ENCODE assay signal across 17 cellular contexts in the genomic region with DNA sequence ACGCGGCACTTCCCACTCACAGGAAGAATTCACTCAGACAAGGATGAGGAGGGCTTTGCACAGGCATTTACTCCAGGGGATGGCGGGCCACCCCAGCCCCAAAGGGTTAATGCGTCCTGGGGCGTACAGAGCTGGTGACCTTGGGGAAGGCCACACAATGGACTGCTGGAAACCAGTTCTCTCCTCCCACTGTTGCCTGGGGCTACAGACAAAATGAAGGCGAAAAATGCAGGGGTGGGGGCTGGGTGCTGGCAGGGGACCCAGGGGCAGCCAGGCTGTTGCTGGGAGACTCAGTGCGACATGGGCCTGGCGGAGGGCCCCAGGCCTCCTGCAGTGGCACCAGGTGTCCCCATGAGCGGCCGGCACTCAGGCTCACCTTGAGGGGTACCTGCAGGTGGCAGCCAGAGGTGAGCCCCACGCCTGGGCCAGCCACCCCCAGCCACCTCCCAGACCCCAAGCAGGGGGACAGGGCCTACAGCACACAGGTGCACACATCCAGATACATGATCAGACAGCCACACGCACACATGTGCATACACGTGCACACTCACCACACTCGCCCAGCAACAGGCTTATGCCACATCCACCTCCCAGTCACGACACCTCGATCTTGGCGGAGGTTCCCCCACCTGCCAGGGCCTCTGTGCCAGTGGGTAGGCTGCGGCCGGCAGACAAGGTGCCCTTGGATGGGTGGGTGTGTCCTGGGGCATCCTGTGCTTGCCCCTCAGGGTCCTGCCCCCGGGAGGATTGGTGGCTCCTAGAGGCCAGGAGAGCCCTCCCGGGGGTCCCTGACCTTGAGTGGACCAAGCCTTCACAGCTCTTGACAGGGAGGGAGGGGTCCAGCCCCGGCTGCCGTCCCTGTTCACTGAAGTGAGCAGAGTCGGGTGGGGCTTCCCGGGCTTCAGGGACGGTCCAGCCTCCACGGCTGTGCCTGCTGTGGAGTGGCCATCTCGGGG. TPM values are rescaled to one million over a fixed set of nuclear protein-coding genes. Genes with fewer than 3 reads are reported as not detected.
A peak's percentile ranks its signal among the peaks of the same experiment; 100 is the strongest.
DNase-seq lines count a peak whose midpoint lies in the region; ATAC-seq, FAIRE-seq and TF ChIP-seq lines count a peak whose summit lies in the region.
"Had no signal": no experiment of that assay in that cellular context is flagged by ENCODE, and none has a peak within 500 bp of the region (broad histone marks: within the 10 kb centered on the region; RNA-seq: fewer than 3 reads in every experiment).

No MANE protein-coding gene starts in this region.

- no peaks in the 10 kb centered on the region for H3K36me3 Mint-ChIP-seq in stimulated activated effector memory CD8-positive, alpha-beta T cell treated with anti-CD3 and anti-CD28 coated beads, Interleukin-12 subunit alpha, Interleukin-12 subunit beta, amount 100 ng/mL, for 72 hours

- H2BK120ac ChIP-seq in H1 (replicated peaks; ENCODE audit: low read depth, low read length) = no peak overlapping the region

- no peaks in the 10 kb centered on the region for H3K79me1 ChIP-seq in H1 (ENCODE audit: low read depth, low read length)

- H3K4me2 ChIP-seq in H1 (ENCODE audit: insufficient read depth in 1 of 2, low read depth in 2 of 2, low read length in 2 of 2) = peak overlapping the region in 1 of 2 experiments; percentile 10; a peak in 1 of 4 replicates

- no peak overlapping the region for H4K5ac ChIP-seq in H1 (ENCODE audit: insufficient read length, low read depth, low read length)

- TF ChIP-seq CTCF in H1 (IDR thresholded peaks at IDR 0.05; ENCODE audit: control extremely low read depth in 1 of 3, insufficient read depth in 1 of 3, low read depth in 1 of 3, low read length in 3 of 3) (no peak), pancreas (IDR thresholded peaks at IDR 0.05) (no peak)

- H3K9ac ChIP-seq in H1 (replicated peaks in 1 of 4; ENCODE audit: extremely low read depth in 1 of 4, low read depth in 3 of 4, low read length in 3 of 4) = no peak overlapping the region
- H3K9ac ChIP-seq: parathyroid adenoma had no signal

- no peaks in the 10 kb centered on the region for H3K4me1 Mint-ChIP-seq in stimulated activated effector memory CD8-positive, alpha-beta T cell treated with anti-CD3 and anti-CD28 coated beads, Interleukin-12 subunit alpha, Interleukin-12 subunit beta, amount 100 ng/mL, for 72 hours
- H3K4me1 Mint-ChIP-seq: activated CD4-positive, alpha-beta T cell treated with anti-CD3 and anti-CD28 coated beads, Interleukin-2, amount 10 ng/mL, durations not matched to agents 7 days and 5 days had no signal

- H2BK20ac ChIP-seq in H1 (ENCODE audit: low read length) = peak overlapping the region; percentile 90

- H2AK5ac ChIP-seq in H1 (ENCODE audit: low read depth, low read length) = peak overlapping the region; percentile 83; the same call in 1 of the 2 replicates

- 0 out of 2 replicates have a peak overlapping the region, but pooled peaks have one; percentile 46 for H4K8ac ChIP-seq in H1 (ENCODE audit: extremely low read depth, insufficient read depth, low read length)

- no peak overlapping the region for H3K27ac Mint-ChIP-seq in stimulated activated effector memory CD8-positive, alpha-beta T cell treated with anti-CD3 and anti-CD28 coated beads, Interleukin-12 subunit alpha, Interleukin-12 subunit beta, amount 100 ng/mL, for 72 hours
- H3K27ac Mint-ChIP-seq: activated CD4-positive, alpha-beta T cell treated with anti-CD3 and anti-CD28 coated beads, Interleukin-2, amount 10 ng/mL, durations not matched to agents 7 days and 5 days; T-helper 1 cell treated with Interleukin-12 subunit alpha and Interleukin-12 subunit beta and Interleukin-4 antibody, amounts not matched to agents 30 μg/mL and 1 μg/mL, for 36 hours had no signal

- peak; percentile 76 to 87 (median 82) for ATAC-seq in pancreas
- ATAC-seq in stimulated activated effector memory CD8-positive, alpha-beta T cell treated with anti-CD3 and anti-CD28 coated beads, Interleukin-12 subunit alpha, Interleukin-12 subunit beta, amount 100 ng/mL, for 72 hours = no peak
- no peak for ATAC-seq in GM21825 (IDR thresholded peaks at IDR 0.05; ENCODE audit: unreplicated experiment)
- no peak for ATAC-seq in HG03108 (IDR thresholded peaks at IDR 0.05; ENCODE audit: unreplicated experiment)

- FAIRE-seq in H1 (lab: Jason Lieb, UNC) (no peak), pancreas (lab: Jason Lieb, UNC) (no peak)

- H2BK5ac ChIP-seq in H1 (ENCODE audit: low read depth, low read length) = peak overlapping the region; percentile 39; the same call in 1 of the 2 replicates

- peak overlapping the region; percentile 87; the same call in 1 of the 2 replicates for H3K18ac ChIP-seq in H1 (ENCODE audit: extremely low read depth, low read length)

- H3K4me1 ChIP-seq in H1 (replicated peaks in 1 of 4; ENCODE audit: control insufficient read depth in 3 of 4, insufficient read depth in 4 of 4, low read length in 3 of 4) = peaks cover 0 to 22% (median 11%) of the 10 kb centered on the region in 4 experiments; a peak in 6 of 7 replicates
- peaks cover 0 to 9% (median 7%) of the 10 kb centered on the region in 3 donors for H3K4me1 ChIP-seq in pancreas
- H3K4me1 ChIP-seq: parathyroid adenoma, Peyer's patch, upper lobe of left lung had no signal

- H3K56ac ChIP-seq in H1 (replicated peaks; ENCODE audit: insufficient read length, low read depth, low read length) = no peak overlapping the region

- H3K4me3 ChIP-seq in H1 (ENCODE audit: extremely low read depth in 1 of 4, insufficient read depth in 2 of 4, low read depth in 3 of 4, low read length in 4 of 4) = no peak overlapping the region
- no peak overlapping the region for H3K4me3 ChIP-seq in pancreas
- H3K4me3 ChIP-seq: Peyer's patch, upper lobe of left lung had no signal

- H3K27ac ChIP-seq in H1 (ENCODE audit: low read depth, low read length) = no peak overlapping the region
- H3K27ac ChIP-seq in pancreas = peak overlapping the region; percentile 58 to 68 (median 64)
- H3K27ac ChIP-seq: parathyroid adenoma, Peyer's patch, upper lobe of left lung had no signal

- peak overlapping the region; percentile 65 for H4K91ac ChIP-seq in H1 (replicated peaks; ENCODE audit: insufficient read length, low read length)

- no peak overlapping the region for H3K4me3 Mint-ChIP-seq in stimulated activated effector memory CD8-positive, alpha-beta T cell treated with anti-CD3 and anti-CD28 coated beads, Interleukin-12 subunit alpha, Interleukin-12 subunit beta, amount 100 ng/mL, for 72 hours
- H3K4me3 Mint-ChIP-seq: activated CD4-positive, alpha-beta T cell treated with anti-CD3 and anti-CD28 coated beads, Interleukin-2, amount 10 ng/mL, durations not matched to agents 7 days and 5 days; T-helper 1 cell treated with Interleukin-12 subunit alpha and Interleukin-12 subunit beta and Interleukin-4 antibody, amounts not matched to agents 30 μg/mL and 1 μg/mL, for 36 hours had no signal

- peak overlapping the region; percentile 81; the same call in 1 of the 2 replicates for H2BK12ac ChIP-seq in H1 (ENCODE audit: low read depth, low read length)

- peak; percentile 77 for DNase-seq in ELF-1 (ENCODE audit: low read depth, low spot score)
- peak in 2 of 3 experiments; percentile 81 to 91 for DNase-seq in NCI-H1417 (lab: John Stamatoyannopoulos, UW)
- peak in 1 of 2 experiments; percentile 45 for DNase-seq in H1 (ENCODE audit: low read depth in 1 of 2, low spot score in 2 of 2)
- peak; percentile 48 to 85 (median 73) for DNase-seq in pancreas
- DNase-seq in stimulated activated effector memory CD8-positive, alpha-beta T cell treated with anti-CD3 and anti-CD28 coated beads, Interleukin-12 subunit alpha, Interleukin-12 subunit beta, amount 100 ng/mL, for 72 hours (ENCODE audit: low spot score in 2 of 2) = no peak
- no peak for DNase-seq in occipital lobe (lab: John Stamatoyannopoulos, UW)
- DNase-seq: activated CD4-positive, alpha-beta T cell treated with anti-CD3 and anti-CD28 coated beads, Interleukin-2, amount 10 ng/mL, durations not matched to agents 7 days and 5 days; activated T-cell treated with anti-CD3 and anti-CD28 coated beads, Interleukin-2, amount 50 U/mL, for 48 hours; DND-41; mammary epithelial cell; NCI-H524 had no signal

- H2AFZ ChIP-seq in H1 (ENCODE audit: low read length) = no peak overlapping the region
- H2AFZ ChIP-seq: parathyroid adenoma had no signal

- 0 out of 4 replicates have a peak, but pooled peaks cover 0 to 3% of the 10 kb centered on the region in 2 experiments for H3K79me2 ChIP-seq in H1 (ENCODE audit: control insufficient read depth in 1 of 2, insufficient read depth in 2 of 2, low read length in 2 of 2)
- H3K79me2 ChIP-seq: parathyroid adenoma had no signal

- intact Hi-C loops in pancreas (cut with DNase I) = no loop called here

- H3K4ac ChIP-seq in H1 (replicated peaks; ENCODE audit: insufficient read length, low read depth, low read length) = no peak overlapping the region

- H3K9me3 Mint-ChIP-seq in stimulated activated effector memory CD8-positive, alpha-beta T cell treated with anti-CD3 and anti-CD28 coated beads, Interleukin-12 subunit alpha, Interleukin-12 subunit beta, amount 100 ng/mL, for 72 hours = no peaks in the 10 kb centered on the region
- H3K9me3 Mint-ChIP-seq: activated CD4-positive, alpha-beta T cell treated with anti-CD3 and anti-CD28 coated beads, Interleukin-2, amount 10 ng/mL, durations not matched to agents 7 days and 5 days; T-helper 1 cell treated with Interleukin-12 subunit alpha and Interleukin-12 subunit beta and Interleukin-4 antibody, amounts not matched to agents 30 μg/mL and 1 μg/mL, for 36 hours had no signal

- H3K27me3 ChIP-seq in H1 (replicated peaks in 1 of 4; ENCODE audit: control insufficient read depth in 3 of 4, extremely low read depth in 1 of 4, insufficient read depth in 3 of 4, low read length in 3 of 4) (no peaks in the 10 kb centered on the region), pancreas (no peaks in the 10 kb centered on the region)
- H3K27me3 ChIP-seq: Peyer's patch, upper lobe of left lung had no signal

- WGBS in H1 (ENCODE audit: extremely low coverage in 1 of 2, insufficient coverage in 1 of 2, insufficient read length in 1 of 2, insufficient replicate concordance in 2 of 2, low coverage in 1 of 2, low lambda C conversion rate in 2 of 2, missing lambda C conversion rate in 1 of 2), 2 experiments = 87% methylated on average over 28 of the region's 28 CpGs; no CpG with 5 or more reads in 1 of the 2 experiments
- WGBS in pancreas, 2 donors = 37 to 39% methylated on average over 26 to 28 of the region's 28 CpGs

- no peak for TF ChIP-seq POLR2A in H1 (IDR thresholded peaks at IDR 0.05; ENCODE audit: control extremely low read depth in 1 of 2, low read depth in 2 of 2, low read length in 2 of 2)

- H3K9me3 ChIP-seq in H1 (ENCODE audit: insufficient read depth in 2 of 2, low read depth in 1 of 2, low read length in 1 of 2) (no peaks in the 10 kb centered on the region), pancreas (no peaks in the 10 kb centered on the region)
- H3K9me3 ChIP-seq: Peyer's patch, upper lobe of left lung had no signal

- peak overlapping the region; percentile 92; the same call in 1 of the 2 replicates for H2BK15ac ChIP-seq in H1 (ENCODE audit: low read length)

- H3K36me3 ChIP-seq in H1 (ENCODE audit: control insufficient read depth in 2 of 4, insufficient read depth in 4 of 4, low read length in 3 of 4) (no peaks in the 10 kb centered on the region), pancreas (no peaks in the 10 kb centered on the region)
- H3K36me3 ChIP-seq: Peyer's patch, upper lobe of left lung had no signal

- POLR2A ChIA-PET in H1 (lab: Charles Lee; ENCODE audit: partially characterized antibody) = interaction anchor here (1.4 to 2.2 kb wide), 2 partner anchors 11 to 12 kb away, joined by 3 to 6 read pairs; no protein-coding TSS in a partner anchor

- no peak for TF ChIP-seq EP300 in H1 (IDR thresholded peaks at IDR 0.05; ENCODE audit: borderline replicate concordance in 1 of 2, low read depth in 2 of 2, low read length in 2 of 2)

- no peak overlapping the region for H3K14ac ChIP-seq in H1 (ENCODE audit: insufficient read length)

- TF ChIP-seq RAD21 in H1 (IDR thresholded peaks at IDR 0.05 in 1 of 2, conservative IDR thresholded peaks at IDR 0.05 in 1 of 2; ENCODE audit: low read depth in 2 of 2, low read length in 2 of 2) = no peak

- no peaks in the 10 kb centered on the region; the same call in 1 of the 2 replicates for H3K23me2 ChIP-seq in H1 (ENCODE audit: low read depth, low read length)

- CTCF ChIA-PET in H1 (lab: Charles Lee; ENCODE audit: partially characterized antibody) = interaction anchor here (0.9 to 1.5 kb wide), 2 partner anchors 10 to 87 kb away, joined by 3 read pairs; no protein-coding TSS in a partner anchor

- H3K23ac ChIP-seq in H1 (ENCODE audit: insufficient read length) = no peak overlapping the region

- H4K20me1 ChIP-seq in H1 (replicated peaks in 1 of 2; ENCODE audit: control insufficient read depth in 1 of 2, insufficient read depth in 2 of 2, low read length in 2 of 2) = peaks cover 0 to 12% of the 10 kb centered on the region in 2 experiments

RNA-seq across cellular contexts. Expression of a gene that starts 13.1 kb away (rescaled TPM):
- total RNA-seq in H1 (2021; fragmentation: NEBNext Ultra II Directional; extraction: Animal tissue kit (Norgen Biotek cat#: 25700)) = 10.8 and 11.5 TPM in 2 replicates
- 10.8 and 13.3 TPM in 2 replicates for polyA plus RNA-seq in H1 (2011; rRNA removed)
- 10.6 TPM for polyA plus RNA-seq in H1 (2011; cell fraction: cytosol; rRNA removed)
- 22.6 TPM for polyA plus RNA-seq in H1 (2011; cell fraction: nucleus; rRNA removed)
- 10.1 to 16.0 TPM (median 14.1 TPM) in 4 replicates for polyA plus RNA-seq in H1 (2012, experiment 1 of 2)
- polyA plus RNA-seq in H1 (2012, experiment 2 of 2) = 9.8 TPM
- polyA plus RNA-seq in H1 (2013, experiment 1 of 2) = 4.8 TPM
- 5.0 TPM for polyA plus RNA-seq in H1 (2013, experiment 2 of 2)
- polyA minus RNA-seq in H1 (2011; rRNA and poly(A)+ RNA removed) = 28.5 and 40.4 TPM in 2 replicates
- polyA minus RNA-seq in H1 (2011; cell fraction: cytosol; rRNA and poly(A)+ RNA removed) = 7.3 TPM
- polyA minus RNA-seq in H1 (2011; cell fraction: nucleus; rRNA and poly(A)+ RNA removed) = 7.3 TPM
- total RNA-seq in pancreas = 1 to 10 TPM; 3.0 to 6.1 (median 3.8) TPM
- polyA plus RNA-seq in pancreas = 1 to 10 TPM; 6.3 to 7.2 TPM
- total RNA-seq in occipital lobe = 11.4 TPM

Comparison
In these comparisons a context has a peak if more than half of its experiments do, and no peak if none do; other contexts are left out.
1. DNase-seq: peak in ELF-1 (single experiment), NCI-H1417 (2 of 3) and pancreas (6 of 6); none in stimulated activated effector memory CD8-positive, alpha-beta T cell treated with anti-CD3 and anti-CD28 coated beads, Interleukin-12 subunit alpha, Interleukin-12 subunit beta, amount 100 ng/mL, for 72 hours (0 of 2) and occipital lobe (single experiment).
2. ATAC-seq: peak in pancreas (4 of 4); none in stimulated activated effector memory CD8-positive, alpha-beta T cell treated with anti-CD3 and anti-CD28 coated beads, Interleukin-12 subunit alpha, Interleukin-12 subunit beta, amount 100 ng/mL, for 72 hours (single experiment), GM21825 (single experiment) and HG03108 (single experiment).